Comparison of ENCODE assay signal across 2 cellular contexts in genomic region chr2:37664190-37664751, GRCh38.
TF ChIP-seq lines count a peak whose summit lies in the region.

No MANE protein-coding gene starts in this region.

TF ChIP-seq in HepG2, 621 proteins besides CTCF, POLR2A, EP300 and RAD21 (continues in another document):
- no peak for TF ChIP-seq ZNF280B (CRISPR knock-in tag; IDR thresholded peaks at IDR 0.05; ENCODE audit: borderline replicate concordance)
- no peak for TF ChIP-seq ZNF879 (CRISPR knock-in tag; IDR thresholded peaks at IDR 0.05)
- no peak for TF ChIP-seq CREBL2 (CRISPR knock-in tag; IDR thresholded peaks at IDR 0.05; ENCODE audit: borderline replicate concordance)
- no peak for TF ChIP-seq ZNF800 (CRISPR knock-in tag; IDR thresholded peaks at IDR 0.05)
- TF ChIP-seq ZBTB40 (IDR thresholded peaks at IDR 0.05): no peak
- TF ChIP-seq ZBTB40 (CRISPR knock-in tag; IDR thresholded peaks at IDR 0.05): no peak
- no peak for TF ChIP-seq HHEX (CRISPR knock-in tag; IDR thresholded peaks at IDR 0.05)
- no peak for TF ChIP-seq ZIK1 (CRISPR knock-in tag; IDR thresholded peaks at IDR 0.05; ENCODE audit: borderline replicate concordance, low read depth)
- no peak for TF ChIP-seq ZNF576 (CRISPR knock-in tag; IDR thresholded peaks at IDR 0.05)
- TF ChIP-seq ZNF772 (CRISPR knock-in tag; IDR thresholded peaks at IDR 0.05): no peak
- no peak for TF ChIP-seq HOXA5 (CRISPR knock-in tag; IDR thresholded peaks at IDR 0.05)
- TF ChIP-seq SIX1 (CRISPR knock-in tag; IDR thresholded peaks at IDR 0.05; ENCODE audit: borderline replicate concordance): no peak
- TF ChIP-seq HMGA1 (CRISPR knock-in tag; conservative IDR thresholded peaks at IDR 0.05): no peak
- no peak for TF ChIP-seq PAX8 (CRISPR knock-in tag; IDR thresholded peaks at IDR 0.05; ENCODE audit: borderline replicate concordance)

TF ChIP-seq in WTC11, 78 proteins besides CTCF, POLR2A, EP300 and RAD21:
- TF ChIP-seq EMX1 (CRISPR knock-in tag; IDR thresholded peaks at IDR 0.05): no peak
- no peak for TF ChIP-seq ZNF138 (CRISPR knock-in tag; conservative IDR thresholded peaks at IDR 0.05)
- TF ChIP-seq, protein P1, sequence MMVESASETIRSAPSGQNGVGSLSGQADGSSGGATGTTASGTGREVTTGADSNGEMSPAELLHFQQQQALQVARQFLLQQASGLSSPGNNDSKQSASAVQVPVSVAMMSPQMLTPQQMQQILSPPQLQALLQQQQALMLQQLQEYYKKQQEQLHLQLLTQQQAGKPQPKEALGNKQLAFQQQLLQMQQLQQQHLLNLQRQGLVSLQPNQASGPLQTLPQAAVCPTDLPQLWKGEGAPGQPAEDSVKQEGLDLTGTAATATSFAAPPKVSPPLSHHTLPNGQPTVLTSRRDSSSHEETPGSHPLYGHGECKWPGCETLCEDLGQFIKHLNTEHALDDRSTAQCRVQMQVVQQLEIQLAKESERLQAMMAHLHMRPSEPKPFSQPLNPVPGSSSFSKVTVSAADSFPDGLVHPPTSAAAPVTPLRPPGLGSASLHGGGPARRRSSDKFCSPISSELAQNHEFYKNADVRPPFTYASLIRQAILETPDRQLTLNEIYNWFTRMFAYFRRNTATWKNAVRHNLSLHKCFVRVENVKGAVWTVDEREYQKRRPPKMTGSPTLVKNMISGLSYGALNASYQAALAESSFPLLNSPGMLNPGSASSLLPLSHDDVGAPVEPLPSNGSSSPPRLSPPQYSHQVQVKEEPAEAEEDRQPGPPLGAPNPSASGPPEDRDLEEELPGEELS (CRISPR knock-in tag; IDR thresholded peaks at IDR 0.05): no peak
- TF ChIP-seq ATF2 (CRISPR knock-in tag; IDR thresholded peaks at IDR 0.05; ENCODE audit: borderline replicate concordance, low read depth): no peak
- TF ChIP-seq MLX (CRISPR knock-in tag; IDR thresholded peaks at IDR 0.05): no peak
- no peak for TF ChIP-seq NR1H2 (CRISPR knock-in tag; IDR thresholded peaks at IDR 0.05)
- TF ChIP-seq NFYB (CRISPR knock-in tag; conservative IDR thresholded peaks at IDR 0.05; ENCODE audit: low read depth): no peak
- TF ChIP-seq, protein P2, sequence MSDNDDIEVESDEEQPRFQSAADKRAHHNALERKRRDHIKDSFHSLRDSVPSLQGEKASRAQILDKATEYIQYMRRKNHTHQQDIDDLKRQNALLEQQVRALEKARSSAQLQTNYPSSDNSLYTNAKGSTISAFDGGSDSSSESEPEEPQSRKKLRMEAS (CRISPR knock-in tag; IDR thresholded peaks at IDR 0.05): no peak
- TF ChIP-seq, protein P3, sequence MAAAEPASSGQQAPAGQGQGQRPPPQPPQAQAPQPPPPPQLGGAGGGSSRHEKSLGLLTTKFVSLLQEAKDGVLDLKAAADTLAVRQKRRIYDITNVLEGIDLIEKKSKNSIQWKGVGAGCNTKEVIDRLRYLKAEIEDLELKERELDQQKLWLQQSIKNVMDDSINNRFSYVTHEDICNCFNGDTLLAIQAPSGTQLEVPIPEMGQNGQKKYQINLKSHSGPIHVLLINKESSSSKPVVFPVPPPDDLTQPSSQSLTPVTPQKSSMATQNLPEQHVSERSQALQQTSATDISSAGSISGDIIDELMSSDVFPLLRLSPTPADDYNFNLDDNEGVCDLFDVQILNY (CRISPR knock-in tag; IDR thresholded peaks at IDR 0.05): no peak
- TF ChIP-seq ETV6 (CRISPR knock-in tag; IDR thresholded peaks at IDR 0.05): no peak
- no peak for TF ChIP-seq TCF7 (CRISPR knock-in tag; IDR thresholded peaks at IDR 0.05; ENCODE audit: low read depth)
- TF ChIP-seq PRDM15 (CRISPR knock-in tag; IDR thresholded peaks at IDR 0.05): no peak
- TF ChIP-seq, protein P4, sequence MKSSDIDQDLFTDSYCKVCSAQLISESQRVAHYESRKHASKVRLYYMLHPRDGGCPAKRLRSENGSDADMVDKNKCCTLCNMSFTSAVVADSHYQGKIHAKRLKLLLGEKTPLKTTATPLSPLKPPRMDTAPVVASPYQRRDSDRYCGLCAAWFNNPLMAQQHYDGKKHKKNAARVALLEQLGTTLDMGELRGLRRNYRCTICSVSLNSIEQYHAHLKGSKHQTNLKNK (CRISPR knock-in tag; IDR thresholded peaks at IDR 0.05): no peak
